ENCODE assay signal across 8 cellular contexts in genomic region chr19:21482863-21483276, GRCh38. TPM values are rescaled to one million over a fixed set of nuclear protein-coding genes. Genes with fewer than 3 reads are reported as not detected.
DNase-seq lines count a peak whose midpoint lies in the region; ATAC-seq and TF ChIP-seq lines count a peak whose summit lies in the region.

No MANE protein-coding gene starts in this region.

- no peak overlapping the region for H2AK9ac ChIP-seq in IMR-90 (replicated peaks; ENCODE audit: low read depth, low read length, poor library complexity)

- H3K27me3 ChIP-seq in IMR-90 (ENCODE audit: control insufficient read depth, insufficient read depth, low read length) (no peaks in the 10 kb centered on the region), mesenchymal stem cell (ENCODE audit: control insufficient read depth in 1 of 2, insufficient read depth in 1 of 2, low read length in 2 of 2) (no peaks in the 10 kb centered on the region)

- in situ Hi-C loops in IMR-90 (cut with MboI; ENCODE audit: low sequenced_read_pairs) = no loop called here

- H3K9ac ChIP-seq in IMR-90 (ENCODE audit: low read depth, low read length) = no peak overlapping the region
- H3K9ac ChIP-seq in mesenchymal stem cell (ENCODE audit: low read length) = peak overlapping the region; percentile 53

- H2BK5ac ChIP-seq in IMR-90 (ENCODE audit: low read depth, low read length, poor library complexity, severe bottlenecking) (no peak overlapping the region), mesenchymal stem cell (ENCODE audit: low read depth, low read length, poor library complexity, severe bottlenecking) (no peak overlapping the region)

- H3K4ac ChIP-seq in IMR-90 (ENCODE audit: low read depth, low read length) (no peak overlapping the region), mesenchymal stem cell (ENCODE audit: low read depth in 1 of 2, low read length in 2 of 2) (no peak overlapping the region)

- H4K8ac ChIP-seq in IMR-90 (ENCODE audit: low read depth in 2 of 2, low read length in 2 of 2) (no peak overlapping the region), mesenchymal stem cell (ENCODE audit: low read length) (no peak overlapping the region)

- no peak overlapping the region for H2BK12ac ChIP-seq in mesenchymal stem cell (ENCODE audit: low read length in 2 of 2)

- 100% methylated on average over 3 of the region's 18 CpGs; no CpG with 5 or more reads in 1 of the 2 experiments for WGBS in IMR-90 (ENCODE audit: extremely low coverage in 2 of 2, insufficient read length in 1 of 2), 2 experiments
- WGBS in mesenchymal stem cell = 74% methylated on average over 18 of the region's 18 CpGs

- H4K91ac ChIP-seq in IMR-90 (ENCODE audit: insufficient read depth, low read depth, low read length) (no peak overlapping the region), mesenchymal stem cell (ENCODE audit: low read length) (no peak overlapping the region)

- TF ChIP-seq CTCF in IMR-90 (conservative IDR thresholded peaks at IDR 0.05; ENCODE audit: low read depth, low read length) (0 out of 2 replicates have a peak, but pooled peaks have one; percentile 17), choroid plexus epithelial cell (conservative IDR thresholded peaks at IDR 0.05; ENCODE audit: low read depth, low read length) (peak; percentile 45)

- no peak overlapping the region for H2BK15ac ChIP-seq in IMR-90 (ENCODE audit: low read depth, low read length)
- no peak overlapping the region for H2BK15ac ChIP-seq in mesenchymal stem cell (ENCODE audit: low read depth, poor library complexity, severe bottlenecking)

- H2BK20ac ChIP-seq in IMR-90 (ENCODE audit: low read depth, low read length) = no peak overlapping the region

- DNase-seq in AG08395 (ENCODE audit: low spot score) (peak; percentile 18), IMR-90 (no peak), choroid plexus epithelial cell (ENCODE audit: low read depth) (peak; percentile 6), mesenchymal stem cell (no peak), DMS114 treated with DMSO at 0.1 percent for 48 hours (lab: John Stamatoyannopoulos, UW; ENCODE audit: unreplicated experiment) (no peak)
- DNase-seq in activated CD4-positive, alpha-beta T cell treated with anti-CD3 and anti-CD28 coated beads for 1 hour = peak; percentile 61
- peak; percentile 39 for DNase-seq in stimulated activated CD8-positive, alpha-beta memory T cell treated with anti-CD3 and anti-CD28 coated beads, Interleukin-7, amount 100 ng/mL, for 24 hours (ENCODE audit: low read depth)

- no peak for ATAC-seq in IMR-90 (ENCODE audit: low read depth)
- ATAC-seq in HG03565 (IDR thresholded peaks at IDR 0.05; ENCODE audit: unreplicated experiment) = no peak

- POLR2A ChIA-PET in IMR-90 (lab: Charles Lee; ENCODE audit: unreplicated experiment) = no interaction called here

- intact Hi-C loops in IMR-90 (cut with micrococcal nuclease) = no loop called here

- H3K4me3 ChIP-seq in IMR-90 (ENCODE audit: insufficient read depth, low read depth, low read length) = no peak overlapping the region
- H3K4me3 ChIP-seq in choroid plexus epithelial cell (ENCODE audit: low read depth, low read length) = no peak overlapping the region
- peak overlapping the region in 1 of 2 experiments; percentile 61 for H3K4me3 ChIP-seq in mesenchymal stem cell (ENCODE audit: insufficient read depth in 1 of 2, low read depth in 1 of 2, low read length in 2 of 2)

- TF ChIP-seq POLR2A in IMR-90 (IDR thresholded peaks at IDR 0.05; ENCODE audit: low read depth, low read length) = no peak

- H3K4me1 ChIP-seq in IMR-90 (ENCODE audit: control insufficient read depth, insufficient read depth, low read length) = no peaks in the 10 kb centered on the region
- H3K4me1 ChIP-seq in mesenchymal stem cell (ENCODE audit: control insufficient read depth, insufficient read depth, low read depth, low read length) = peaks cover 3% of the 10 kb centered on the region

- no peak overlapping the region for H3K23ac ChIP-seq in IMR-90 (ENCODE audit: low read depth, low read length)
- no peak overlapping the region for H3K23ac ChIP-seq in mesenchymal stem cell (ENCODE audit: low read length in 2 of 2)

- no peak overlapping the region for H2AK5ac ChIP-seq in IMR-90 (ENCODE audit: low read depth, low read length)
- H2AK5ac ChIP-seq in mesenchymal stem cell (ENCODE audit: low read length, severe bottlenecking) = no peak overlapping the region

- H3K79me1 ChIP-seq in IMR-90 (ENCODE audit: low read depth in 1 of 2, low read length in 2 of 2) (no peaks in the 10 kb centered on the region), mesenchymal stem cell (replicated peaks; ENCODE audit: low read length, poor library complexity, severe bottlenecking) (no peaks in the 10 kb centered on the region)

- no peaks in the 10 kb centered on the region for H3K9me1 ChIP-seq in IMR-90 (ENCODE audit: insufficient read depth, low read length)

- dilution Hi-C loops in IMR-90 (cut with HindIII; ENCODE audit: low sequenced_read_pairs, unreplicated experiment) = no loop called here

- no peak overlapping the region for H4K5ac ChIP-seq in IMR-90 (ENCODE audit: low read depth, low read length)

- peak; percentile 21 for TF ChIP-seq RAD21 in IMR-90 (IDR thresholded peaks at IDR 0.05; ENCODE audit: low read length)

- H2BK120ac ChIP-seq in IMR-90 (ENCODE audit: low read depth, low read length) (no peak overlapping the region), mesenchymal stem cell (ENCODE audit: low read depth, low read length) (no peak overlapping the region)

- H3K18ac ChIP-seq in IMR-90 (ENCODE audit: low read depth, low read length) (no peak overlapping the region), mesenchymal stem cell (ENCODE audit: low read depth in 1 of 2, low read length in 2 of 2) (no peak overlapping the region)

- H2AFZ ChIP-seq in IMR-90 (replicated peaks; ENCODE audit: low read length, poor library complexity) = no peak overlapping the region
- H2AFZ ChIP-seq in mesenchymal stem cell (ENCODE audit: low read depth, low read length) = no peak overlapping the region

- H4K20me1 ChIP-seq in IMR-90 (ENCODE audit: insufficient read depth, low read length) = no peaks in the 10 kb centered on the region

- no peak overlapping the region for H3K56ac ChIP-seq in IMR-90 (ENCODE audit: extremely low read depth, insufficient read depth, low read length)

- H3K4me2 ChIP-seq in IMR-90 (ENCODE audit: low read depth, low read length) = no peak overlapping the region
- no peak overlapping the region for H3K4me2 ChIP-seq in mesenchymal stem cell (ENCODE audit: low read length, poor library complexity, severe bottlenecking)

- H3K9me3 ChIP-seq in IMR-90 (ENCODE audit: control insufficient read depth, insufficient read depth, low read length) = peaks cover 20% of the 10 kb centered on the region
- H3K9me3 ChIP-seq in mesenchymal stem cell (ENCODE audit: control insufficient read depth, low read length) = no peaks in the 10 kb centered on the region

- H3K36me3 ChIP-seq in IMR-90 (ENCODE audit: control insufficient read depth, insufficient read depth, low read length) = no peaks in the 10 kb centered on the region
- peaks cover 0 to 4% of the 10 kb centered on the region in 2 experiments for H3K36me3 ChIP-seq in mesenchymal stem cell (ENCODE audit: control insufficient read depth in 1 of 2, insufficient read depth in 2 of 2, low read depth in 1 of 2, low read length in 2 of 2)

- H3K27ac ChIP-seq in IMR-90 (ENCODE audit: insufficient read depth, low read length) = no peak overlapping the region
- H3K27ac ChIP-seq in mesenchymal stem cell (ENCODE audit: low read length, poor library complexity, severe bottlenecking) = no peak overlapping the region

- no peak overlapping the region for H3K14ac ChIP-seq in IMR-90 (replicated peaks; ENCODE audit: low read depth, low read length)
- no peak overlapping the region for H3K14ac ChIP-seq in mesenchymal stem cell (ENCODE audit: low read length in 2 of 2)

- BruUV-seq in IMR-90 (replicated peaks; lab: Mats Ljungman, UMichigan) = no TSS peak

- CTCF ChIA-PET in IMR-90 (lab: Yijun Ruan, JAX) = interaction anchor here (0.6 kb wide), 1 partner anchor 26 kb away, joined by 3 read pairs; no protein-coding TSS in a partner anchor

TF ChIP-seq in IMR-90, 13 proteins besides CTCF, POLR2A, EP300 and RAD21 (continues in another document):
- no peak for TF ChIP-seq MAFK (IDR thresholded peaks at IDR 0.05; ENCODE audit: low read depth, low read length)
- no peak for TF ChIP-seq ELK1 (IDR thresholded peaks at IDR 0.05; ENCODE audit: borderline replicate concordance, low read depth, low read length)
- TF ChIP-seq NFE2L2 (IDR thresholded peaks at IDR 0.05; ENCODE audit: low read depth, low read length) = no peak
- no peak for TF ChIP-seq CEBPB (IDR thresholded peaks at IDR 0.05; ENCODE audit: low read depth, low read length)
- no peak for TF ChIP-seq CHD1 (IDR thresholded peaks at IDR 0.05; ENCODE audit: low read depth, low read length)
- TF ChIP-seq RFX5 (IDR thresholded peaks at IDR 0.05; ENCODE audit: low read depth, low read length) = no peak
- no peak for TF ChIP-seq FOS (IDR thresholded peaks at IDR 0.05; ENCODE audit: low read depth, low read length)
- no peak for TF ChIP-seq MXI1 (IDR thresholded peaks at IDR 0.05; ENCODE audit: borderline replicate concordance, low read depth, low read length)
- no peak for TF ChIP-seq MAZ (IDR thresholded peaks at IDR 0.05; ENCODE audit: borderline replicate concordance, low read depth, low read length)
- TF ChIP-seq SMC3 (IDR thresholded peaks at IDR 0.05; ENCODE audit: low read depth, low read length) = no peak
- TF ChIP-seq USF2 (IDR thresholded peaks at IDR 0.05; ENCODE audit: low read depth, low read length) = no peak

RNA-seq across cellular contexts. Expression of gene ZNF429, which starts 22.5 kb away (rescaled TPM):
- 4.3 and 5.3 TPM in 2 replicates for total RNA-seq in IMR-90 (2012; rRNA removed)
- polyA plus RNA-seq in IMR-90 (2012; rRNA removed) = 4.6 and 6.4 TPM in 2 replicates
- polyA plus RNA-seq in IMR-90 (2012; cell fraction: cytosol; rRNA removed) = 3.0 and 4.6 TPM in 2 replicates
- 3.0 and 4.3 TPM in 2 replicates for polyA plus RNA-seq in IMR-90 (2012; cell fraction: nucleus; rRNA removed; ENCODE audit: low replicate concordance)
- 4.4 TPM for polyA plus RNA-seq in mesenchymal stem cell (2013, experiment 1 of 2)
- 4.1 TPM for polyA plus RNA-seq in mesenchymal stem cell (2013, experiment 2 of 2)

Comparison
In these comparisons a context has a peak if more than half of its experiments do, and no peak if none do; other contexts are left out.
1. DNase-seq: peak in AG08395 (single experiment), activated CD4-positive, alpha-beta T cell treated with anti-CD3 and anti-CD28 coated beads for 1 hour (single experiment), choroid plexus epithelial cell (single experiment) and stimulated activated CD8-positive, alpha-beta memory T cell treated with anti-CD3 and anti-CD28 coated beads, Interleukin-7, amount 100 ng/mL, for 24 hours (single experiment); none in IMR-90 (single experiment), mesenchymal stem cell (single experiment) and DMS114 treated with DMSO at 0.1 percent for 48 hours (single experiment).